8 cellular contexts compared by ENCODE assay signal in genomic region chr9:36135791-36136276, GRCh38. TPM values are rescaled to one million over a fixed set of nuclear protein-coding genes. Genes with fewer than 3 reads are reported as not detected.
DNase-seq lines count a peak whose midpoint lies in the region; ATAC-seq lines count a peak whose summit lies in the region.

No MANE protein-coding gene starts in this region.

- peak overlapping the region; percentile 98 for H3K4me3 Mint-ChIP-seq in dendritic cell treated with granulocyte-macrophage colony-stimulating factor and Interleukin-4, amounts not matched to agents 40 ng/mL and 50 ng/mL, for 4 days
- H3K4me3 Mint-ChIP-seq in naive B cell: peak overlapping the region; percentile 84 to 93 (median 88)

- peaks cover 11% of the 10 kb centered on the region for H3K36me3 Mint-ChIP-seq in dendritic cell treated with granulocyte-macrophage colony-stimulating factor and Interleukin-4, amounts not matched to agents 40 ng/mL and 50 ng/mL, for 4 days (ENCODE audit: low read depth)
- H3K36me3 Mint-ChIP-seq in naive B cell: no peaks in the 10 kb centered on the region

- peaks cover 3% of the 10 kb centered on the region for H3K27me3 Mint-ChIP-seq in dendritic cell treated with granulocyte-macrophage colony-stimulating factor and Interleukin-4, amounts not matched to agents 40 ng/mL and 50 ng/mL, for 4 days
- H3K27me3 Mint-ChIP-seq in naive B cell: peaks cover 0 to 3% (median 0%) of the 10 kb centered on the region in 3 donors

- peaks cover 28% of the 10 kb centered on the region for H3K4me1 ChIP-seq in HUES6 (ENCODE audit: control insufficient read depth, insufficient read depth, low read length)

- ATAC-seq in naive B cell (ENCODE audit: low read depth in 2 of 2) (no peak), GM18519 (IDR thresholded peaks at IDR 0.05; ENCODE audit: low FRiP score, unreplicated experiment) (no peak)

- in situ Hi-C loops in ACHN (cut with HindIII; ENCODE audit: low pct_ligation_motif_present, low pct_unique_long_range_greater_than_20kb, low sequenced_read_pairs): no loop called here

- no peaks in the 10 kb centered on the region for H3K9me3 ChIP-seq in HUES6 (ENCODE audit: control insufficient read depth, insufficient read depth, low read depth, low read length)

- peak overlapping the region; percentile 93 for H3K27ac Mint-ChIP-seq in dendritic cell treated with granulocyte-macrophage colony-stimulating factor and Interleukin-4, amounts not matched to agents 40 ng/mL and 50 ng/mL, for 4 days
- H3K27ac Mint-ChIP-seq in naive B cell: peak overlapping the region in 5 of 6 donors; percentile 49 to 94 (median 79)

- DNase-seq in ACHN (peak; percentile 8), naive B cell (no peak), NCI-H510A (lab: John Stamatoyannopoulos, UW) (no peak), SKM-1 treated with dmso at 0.1 percent for 144 hours (lab: John Stamatoyannopoulos, UW; ENCODE audit: unreplicated experiment) (no peak)
- no peak for DNase-seq in activated CD4-positive, alpha-beta T cell treated with anti-CD3 and anti-CD28 coated beads for 1 hour

- intact Hi-C loops in dendritic cell treated with granulocyte-macrophage colony-stimulating factor and Interleukin-4, amounts not matched to agents 40 ng/mL and 50 ng/mL, for 4 days (cut with micrococcal nuclease): loop anchor here (2.0 to 5.0 kb wide), 3 partner anchors 19 to 34 kb away; no protein-coding TSS in a partner anchor

- H3K9me3 Mint-ChIP-seq in dendritic cell treated with granulocyte-macrophage colony-stimulating factor and Interleukin-4, amounts not matched to agents 40 ng/mL and 50 ng/mL, for 4 days: no peaks in the 10 kb centered on the region
- no peaks in the 10 kb centered on the region for H3K9me3 Mint-ChIP-seq in naive B cell

- peaks cover 95% of the 10 kb centered on the region for H3K27me3 ChIP-seq in HUES6 (ENCODE audit: control insufficient read depth, insufficient read depth, low read length)

- H3K4me1 Mint-ChIP-seq in dendritic cell treated with granulocyte-macrophage colony-stimulating factor and Interleukin-4, amounts not matched to agents 40 ng/mL and 50 ng/mL, for 4 days (ENCODE audit: low read depth): peaks cover 54% of the 10 kb centered on the region
- H3K4me1 Mint-ChIP-seq in naive B cell: peaks cover 35 to 47% (median 46%) of the 10 kb centered on the region in 3 donors

- no peak overlapping the region for H3K27ac ChIP-seq in HUES6 (ENCODE audit: low read depth, low read length)

- H3K9ac ChIP-seq in HUES6 (ENCODE audit: low read length): no peak overlapping the region

- no peaks in the 10 kb centered on the region for H3K36me3 ChIP-seq in HUES6 (ENCODE audit: control insufficient read depth, insufficient read depth, low read length)

- peak overlapping the region; percentile 73 for H3K4me3 ChIP-seq in HUES6 (ENCODE audit: low read depth, low read length)

RNA-seq across cellular contexts. Expression of gene GLIPR2, which starts 0.7 kb away (rescaled TPM):
- polyA plus RNA-seq in naive B cell (ENCODE audit: low read depth in 6 of 6): 10 to 100 TPM; 32.7 to 49.7 (median 48.2) TPM

RNA-seq across cellular contexts. Expression of gene CCIN, which starts 33.4 kb away (rescaled TPM):
- polyA plus RNA-seq in naive B cell (ENCODE audit: low read depth in 6 of 6): under 1 TPM in 1 of 6 donors, not detected in 5; 0.17 TPM

RNA-seq across cellular contexts. Expression of gene CLTA, which starts 54.9 kb away (rescaled TPM):
- polyA plus RNA-seq in naive B cell (ENCODE audit: low read depth in 6 of 6): 10 to 100 TPM; 55.3 to 98.1 (median 86.9) TPM
